Comparison of ENCODE assay signal across 17 cellular contexts in genomic region chr20:41170386-41171105, GRCh38. TPM values are rescaled to one million over a fixed set of nuclear protein-coding genes. Genes with fewer than 3 reads are reported as not detected.
DNase-seq lines count a peak whose midpoint lies in the region; ATAC-seq and FAIRE-seq lines count a peak whose summit lies in the region.
"Had no signal": no experiment of that assay in that cellular context is flagged by ENCODE, and none has a peak within 500 bp of the region (broad histone marks: within the 10 kb centered on the region; RNA-seq: fewer than 3 reads in every experiment).

No MANE protein-coding gene starts in this region.

- CTCF ChIA-PET in activated CD4-positive, alpha-beta T cell treated with anti-CD3 and anti-CD28 coated beads, Interleukin-2, amount 10 ng/mL, durations not matched to agents 7 days and 5 days (lab: Charles Lee), result interaction anchor here (0.5 to 1.9 kb wide), 4 partner anchors 13 to 29 kb away, joined by 3 to 5 read pairs (median 4); no protein-coding TSS in a partner anchor

- peak overlapping the region; percentile 46 for H3K27ac ChIP-seq in stomach smooth muscle (ENCODE audit: low read length)
- H3K27ac ChIP-seq: psoas muscle had no signal

- no peak for ATAC-seq in activated T-helper 17 cell treated with anti-CD3 and anti-CD28 coated beads, Interleukin-2, amount 50 U/mL, for 72 hours (replicated peaks)
- ATAC-seq in GM18502 (IDR thresholded peaks at IDR 0.05; ENCODE audit: poor library complexity, unreplicated experiment), result no peak
- ATAC-seq: HCT116, psoas muscle had no signal

- peaks cover 51 to 72% of the 10 kb centered on the region in 2 donors for H3K36me3 ChIP-seq in stomach smooth muscle (ENCODE audit: control insufficient read depth in 2 of 2, insufficient read depth in 2 of 2, low read length in 2 of 2)

- H3K27me3 Mint-ChIP-seq in activated CD4-positive, alpha-beta T cell treated with anti-CD3 and anti-CD28 coated beads, Interleukin-2, amount 10 ng/mL, durations not matched to agents 7 days and 5 days, result no peaks in the 10 kb centered on the region
- no peaks in the 10 kb centered on the region for H3K27me3 Mint-ChIP-seq in activated T-helper 17 cell treated with anti-CD3 and anti-CD28 coated beads, Interleukin-2, amount 50 U/mL, for 72 hours

- H3K36me3 Mint-ChIP-seq in activated CD4-positive, alpha-beta T cell treated with anti-CD3 and anti-CD28 coated beads, Interleukin-2, amount 10 ng/mL, durations not matched to agents 7 days and 5 days (ENCODE audit: low read depth), result peaks cover 72% of the 10 kb centered on the region
- peaks cover 100% of the 10 kb centered on the region for H3K36me3 Mint-ChIP-seq in activated T-helper 17 cell treated with anti-CD3 and anti-CD28 coated beads, Interleukin-2, amount 50 U/mL, for 72 hours (ENCODE audit: low read depth)

- no peaks in the 10 kb centered on the region for H3K9me3 Mint-ChIP-seq in activated CD4-positive, alpha-beta T cell treated with anti-CD3 and anti-CD28 coated beads, Interleukin-2, amount 10 ng/mL, durations not matched to agents 7 days and 5 days
- H3K9me3 Mint-ChIP-seq in activated T-helper 17 cell treated with anti-CD3 and anti-CD28 coated beads, Interleukin-2, amount 50 U/mL, for 72 hours, result no peaks in the 10 kb centered on the region

- DNase-seq in activated CD4-positive, alpha-beta T cell treated with anti-CD3 and anti-CD28 coated beads, Interleukin-2, amount 10 ng/mL, durations not matched to agents 7 days and 5 days, result no peak
- no peak for DNase-seq in activated CD4-positive, alpha-beta T cell treated with anti-CD3 and anti-CD28 coated beads for 4 hours
- peak; percentile 9 for DNase-seq in epidermal melanocyte (ENCODE audit: insufficient read length, low spot score)
- DNase-seq in NCI-H2171 treated with DMSO at 0.1 percent for 48 hours (lab: John Stamatoyannopoulos, UW), result no peak
- no peak for DNase-seq in urothelium cell line (ENCODE audit: low spot score)
- DNase-seq: ACHN, DMS153, mesendoderm, NCI-H2107, T-helper 9 cell had no signal

- peak overlapping the region; percentile 62 for H3K27ac Mint-ChIP-seq in activated CD4-positive, alpha-beta T cell treated with anti-CD3 and anti-CD28 coated beads, Interleukin-2, amount 10 ng/mL, durations not matched to agents 7 days and 5 days
- H3K27ac Mint-ChIP-seq in activated T-helper 17 cell treated with anti-CD3 and anti-CD28 coated beads, Interleukin-2, amount 50 U/mL, for 72 hours, result peak overlapping the region; percentile 48

- peaks cover 48% of the 10 kb centered on the region for H3K4me1 Mint-ChIP-seq in activated CD4-positive, alpha-beta T cell treated with anti-CD3 and anti-CD28 coated beads, Interleukin-2, amount 10 ng/mL, durations not matched to agents 7 days and 5 days
- H3K4me1 Mint-ChIP-seq in activated T-helper 17 cell treated with anti-CD3 and anti-CD28 coated beads, Interleukin-2, amount 50 U/mL, for 72 hours, result peaks cover 37% of the 10 kb centered on the region

- peaks cover 30% of the 10 kb centered on the region for H3K4me1 ChIP-seq in stomach smooth muscle (ENCODE audit: control insufficient read depth, insufficient read depth, low read length)

- no peaks in the 10 kb centered on the region for H3K27me3 ChIP-seq in stomach smooth muscle (ENCODE audit: control insufficient read depth in 1 of 2, insufficient read depth in 2 of 2, low read length in 2 of 2)

- no peak overlapping the region for H3K4me3 ChIP-seq in stomach smooth muscle (ENCODE audit: low read length in 2 of 2)
- H3K4me3 ChIP-seq: psoas muscle had no signal

- no peak overlapping the region for H3K9ac ChIP-seq in stomach smooth muscle (ENCODE audit: low read length in 2 of 2)

- no peak overlapping the region for H3K4me3 Mint-ChIP-seq in activated CD4-positive, alpha-beta T cell treated with anti-CD3 and anti-CD28 coated beads, Interleukin-2, amount 10 ng/mL, durations not matched to agents 7 days and 5 days
- no peak overlapping the region for H3K4me3 Mint-ChIP-seq in activated T-helper 17 cell treated with anti-CD3 and anti-CD28 coated beads, Interleukin-2, amount 50 U/mL, for 72 hours

- POLR2A ChIA-PET in activated CD4-positive, alpha-beta T cell treated with anti-CD3 and anti-CD28 coated beads, Interleukin-2, amount 10 ng/mL, durations not matched to agents 7 days and 5 days (lab: Charles Lee), result no interaction called here

- no peak for FAIRE-seq in urothelium cell line (lab: Jason Lieb, UNC)
- FAIRE-seq: endometrium, GM12891 had no signal

- H3K9me3 ChIP-seq in stomach smooth muscle (ENCODE audit: control insufficient read depth in 2 of 2, low read length in 2 of 2), result no peaks in the 10 kb centered on the region
- H3K9me3 ChIP-seq: psoas muscle had no signal

RNA-seq across cellular contexts. Expression of gene PLCG1, which starts 33.2 kb away (rescaled TPM):
- 100 to 1,000 TPM; 395 to 443 TPM for total RNA-seq in activated CD4-positive, alpha-beta T cell treated with anti-CD3 and anti-CD28 coated beads, Interleukin-2, amount 10 ng/mL, durations not matched to agents 7 days and 5 days
- 100 to 1,000 TPM; 184 to 628 TPM for total RNA-seq in activated T-helper 17 cell treated with anti-CD3 and anti-CD28 coated beads, Interleukin-2, amount 50 U/mL, for 72 hours
